Comparison of ENCODE assay signal across 8 cellular contexts in the genomic region with DNA sequence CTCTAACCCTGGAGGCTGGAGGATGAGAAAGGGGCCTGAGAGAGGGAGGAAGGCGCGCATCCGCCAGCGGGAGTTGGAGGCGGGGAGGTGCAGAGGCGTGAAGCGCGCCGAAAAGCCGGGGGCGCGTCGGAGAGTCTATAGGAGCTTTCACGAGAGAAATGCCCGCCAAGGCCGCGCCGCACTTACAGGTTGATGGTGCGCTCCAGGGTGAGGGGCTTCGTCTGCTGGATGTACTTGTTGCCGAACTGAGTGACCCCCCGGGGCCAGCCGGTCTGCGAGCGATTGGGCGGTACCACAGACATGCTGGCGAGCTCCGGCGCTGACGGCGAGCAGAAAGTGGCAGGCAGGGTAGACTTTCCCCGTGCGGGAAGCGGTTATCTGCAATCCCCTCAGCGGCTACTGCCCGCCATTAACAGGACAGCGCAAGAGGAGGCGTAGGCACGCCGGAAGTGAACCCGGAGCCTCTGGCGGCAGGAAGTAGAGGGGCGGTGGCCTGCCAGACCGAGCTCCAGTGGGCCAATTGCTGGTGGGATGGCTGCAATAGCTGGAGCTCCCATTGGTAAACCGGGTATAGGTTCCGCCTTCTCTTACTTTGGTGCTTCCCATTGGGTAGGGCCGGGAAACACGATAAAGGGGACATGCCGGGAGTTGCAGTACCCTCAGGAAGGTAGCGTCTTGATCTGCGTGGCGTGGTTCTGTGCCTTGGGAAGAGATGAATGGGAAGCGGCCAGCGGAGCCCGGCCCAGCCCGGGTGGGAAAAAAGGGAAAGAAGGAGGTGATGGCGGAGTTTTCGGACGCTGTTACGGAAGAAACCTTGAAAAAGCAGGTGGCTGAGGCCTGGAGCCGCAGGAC. TPM values are rescaled to one million over a fixed set of nuclear protein-coding genes. Genes with fewer than 3 reads are reported as not detected.
A peak's percentile ranks its signal among the peaks of the same experiment; 100 is the strongest.
DNase-seq lines count a peak whose midpoint lies in the region; ATAC-seq lines count a peak whose summit lies in the region.

Gene NUDT21, minus strand, starts transcription at position 432 of the 852 bp plus-strand sequence. Its CDS starts 130 bp downstream, at position 302.
Gene OGFOD1, plus strand, starts transcription at position 654 of the 852 bp plus-strand sequence. Its CDS starts 59 bp downstream, at position 713.

- peak; percentile 96 for ATAC-seq in GM21360 (IDR thresholded peaks at IDR 0.05; ENCODE audit: unreplicated experiment)

- peaks cover 21% of the 10 kb centered on the region for H3K36me3 ChIP-seq in effector memory CD4-positive, alpha-beta T cell (ENCODE audit: control insufficient read depth, insufficient read depth, low read length)

- H3K4me3 ChIP-seq in effector memory CD4-positive, alpha-beta T cell (ENCODE audit: insufficient read depth, low read depth, low read length, poor library complexity, severe bottlenecking): peak within 1 kb of the TSS; percentile 97

- no peaks in the 10 kb centered on the region for H3K9me3 ChIP-seq in effector memory CD4-positive, alpha-beta T cell (ENCODE audit: control insufficient read depth, low read length)

- peak within 1 kb of the TSS; percentile 80 for H3K27ac ChIP-seq in effector memory CD4-positive, alpha-beta T cell (ENCODE audit: insufficient read depth, low read length, poor library complexity, severe bottlenecking)

- H3K27me3 ChIP-seq in effector memory CD4-positive, alpha-beta T cell (replicated peaks; ENCODE audit: control insufficient read depth, insufficient read depth, low read length, poor library complexity, severe bottlenecking): no peaks in the 10 kb centered on the region

- DNase-seq in COLO668 (lab: John Stamatoyannopoulos, UW; ENCODE audit: unreplicated experiment) (peak; percentile 91), HT1080 (ENCODE audit: low read depth) (peak; percentile 99), NOMO-1 treated with DMSO at 0.1 percent for 48 hours (lab: John Stamatoyannopoulos, UW; ENCODE audit: unreplicated experiment) (peak; percentile 99), lung microvascular endothelial cell (ENCODE audit: low read depth in 2 of 2) (peak; percentile 98 to 99)
- peak; percentile 81 to 87 for DNase-seq in activated CD8-positive, alpha-beta memory T cell treated with anti-CD3 and anti-CD28 coated beads for 4 hours (ENCODE audit: low read depth in 2 of 2)
- peak; percentile 81 to 90 (median 89) for DNase-seq in effector memory CD4-positive, alpha-beta T cell
- peak; percentile 81 to 91 (median 81) for DNase-seq in stimulated activated CD4-positive, alpha-beta T cell treated with anti-CD3 and anti-CD28 coated beads, TNF-alpha, amount 100 ng/mL, for 48 hours (ENCODE audit: low read depth in 3 of 3)

- peaks cover 19% of the 10 kb centered on the region for H3K4me1 ChIP-seq in effector memory CD4-positive, alpha-beta T cell (ENCODE audit: control insufficient read depth, insufficient read depth, low read length, poor library complexity, severe bottlenecking)

RNA-seq across cellular contexts. Expression of gene NUDT21, which starts in this region (rescaled TPM):
- 235 and 404 TPM in 2 replicates for total RNA-seq in HT1080 (2014; rRNA removed; shearing (Covaris generic))
- 114 and 137 TPM in 2 replicates for polyA plus RNA-seq in HT1080 (2015; cell fraction: cytosol; rRNA removed)
- polyA plus RNA-seq in HT1080 (2015; cell fraction: nucleus; rRNA removed): 113 and 116 TPM in 2 replicates
- total RNA-seq in lung microvascular endothelial cell: 57.5 and 65.3 TPM in 2 replicates

RNA-seq across cellular contexts. Expression of gene OGFOD1, which starts in this region (rescaled TPM):
- total RNA-seq in HT1080 (2014; rRNA removed; shearing (Covaris generic)): 99.0 and 121 TPM in 2 replicates
- 86.7 and 113 TPM in 2 replicates for polyA plus RNA-seq in HT1080 (2015; cell fraction: cytosol; rRNA removed)
- 112 and 123 TPM in 2 replicates for polyA plus RNA-seq in HT1080 (2015; cell fraction: nucleus; rRNA removed)
- 23.3 and 25.2 TPM in 2 replicates for total RNA-seq in lung microvascular endothelial cell

Comparison
In these comparisons a context has a peak if more than half of its experiments do, and no peak if none do; other contexts are left out.
1. Peak in every context shown above with its lines: DNase-seq, ATAC-seq, H3K4me3 ChIP-seq and H3K27ac ChIP-seq.